11 cellular contexts compared by ENCODE assay signal in genomic region chr16:53041196-53041977, GRCh38. TPM values are rescaled to one million over a fixed set of nuclear protein-coding genes. Genes with fewer than 3 reads are reported as not detected.
DNase-seq lines count a peak whose midpoint lies in the region; ATAC-seq and TF ChIP-seq lines count a peak whose summit lies in the region.
"Had no signal": no experiment of that assay in that cellular context is flagged by ENCODE, and none has a peak within 500 bp of the region (broad histone marks: within the 10 kb centered on the region; RNA-seq: fewer than 3 reads in every experiment).

No MANE protein-coding gene starts in this region.

- in situ Hi-C loops in gastrocnemius medialis (cut with MboI; ENCODE audit: low sequenced_read_pairs in 4 of 4) = no loop called here

- TF ChIP-seq CTCF in OCI-LY3 (IDR thresholded peaks at IDR 0.05; ENCODE audit: low read depth, low read length) (no peak), gastrocnemius medialis (IDR thresholded peaks at IDR 0.05 in 4 of 5, conservative IDR thresholded peaks at IDR 0.05 in 1 of 5) (no peak)

- no peaks in the 10 kb centered on the region for H3K36me3 Mint-ChIP-seq in T-helper 2 cell treated with Interferon-gamma antibody and Interleukin-4, amounts not matched to agents 5 μg/mL and 100 μg/mL, for 36 hours (ENCODE audit: low read depth)

- no peak overlapping the region for H3K4me3 ChIP-seq in OCI-LY3 (ENCODE audit: low read length)
- peak overlapping the region in 2 of 4 donors; percentile 0 to 13 for H3K4me3 ChIP-seq in gastrocnemius medialis
- H3K4me3 ChIP-seq: tibial artery had no signal

- no peaks in the 10 kb centered on the region for H3K36me3 ChIP-seq in OCI-LY3 (replicated peaks; ENCODE audit: low read depth, low read length)
- no peaks in the 10 kb centered on the region for H3K36me3 ChIP-seq in gastrocnemius medialis
- H3K36me3 ChIP-seq: tibial artery had no signal

- no peak overlapping the region for H2AFZ ChIP-seq in OCI-LY3 (ENCODE audit: low read depth, low read length)

- peaks cover 6% of the 10 kb centered on the region for H3K4me1 ChIP-seq in OCI-LY3 (ENCODE audit: low read length)
- no peaks in the 10 kb centered on the region for H3K4me1 ChIP-seq in gastrocnemius medialis

- DNase-seq in Right ventricle myocardium inferior (ENCODE audit: missing footprints) (peak; percentile 90), gastrocnemius medialis (peak; percentile 42 to 66), cerebellar nuclear complex (lab: John Stamatoyannopoulos, UW) (no peak), NCI-H187 treated with DMSO at 0.1 percent for 48 hours (lab: John Stamatoyannopoulos, UW) (no peak)
- no peak for DNase-seq in T-helper 2 cell treated with Interferon-gamma antibody and Interleukin-4, amounts not matched to agents 5 μg/mL and 100 μg/mL, for 36 hours (ENCODE audit: low spot score)
- no peak for DNase-seq in activated CD4-positive, CD25-positive, alpha-beta regulatory T cell treated with anti-CD3 and anti-CD28 coated beads, Interleukin-2, amount 50 U/mL, for 72 hours
- DNase-seq: immature natural killer cell had no signal

- ATAC-seq in GM19455 (IDR thresholded peaks at IDR 0.05; ENCODE audit: unreplicated experiment) (peak; percentile 62), Right ventricle myocardium inferior (peak; percentile 94), gastrocnemius medialis (peak; percentile 55 to 82)

- peaks cover 7% of the 10 kb centered on the region for H3K27me3 Mint-ChIP-seq in T-helper 2 cell treated with Interferon-gamma antibody and Interleukin-4, amounts not matched to agents 5 μg/mL and 100 μg/mL, for 36 hours (ENCODE audit: low read depth)

- no peak overlapping the region for H3K9ac ChIP-seq in OCI-LY3 (ENCODE audit: low read length)

- H3K27ac ChIP-seq in OCI-LY3 (ENCODE audit: low read length) (no peak overlapping the region), gastrocnemius medialis (peak overlapping the region; percentile 34 to 62 (median 59))
- H3K27ac ChIP-seq: tibial artery had no signal

- no peak overlapping the region for H3K4me3 Mint-ChIP-seq in T-helper 2 cell treated with Interferon-gamma antibody and Interleukin-4, amounts not matched to agents 5 μg/mL and 100 μg/mL, for 36 hours
- H3K4me3 Mint-ChIP-seq: immature natural killer cell; T-helper 1 cell treated with Interleukin-12 subunit alpha and Interleukin-12 subunit beta and Interleukin-4 antibody, amounts not matched to agents 30 μg/mL and 1 μg/mL, for 36 hours had no signal

- H3K79me2 ChIP-seq in OCI-LY3 (ENCODE audit: low read length) = no peaks in the 10 kb centered on the region

- H3K4me2 ChIP-seq in OCI-LY3 (ENCODE audit: low read length) = 0 out of 2 replicates have a peak overlapping the region, but pooled peaks have one; percentile 2

- no peaks in the 10 kb centered on the region for H3K9me3 Mint-ChIP-seq in T-helper 2 cell treated with Interferon-gamma antibody and Interleukin-4, amounts not matched to agents 5 μg/mL and 100 μg/mL, for 36 hours
- H3K9me3 Mint-ChIP-seq: immature natural killer cell; T-helper 1 cell treated with Interleukin-12 subunit alpha and Interleukin-12 subunit beta and Interleukin-4 antibody, amounts not matched to agents 30 μg/mL and 1 μg/mL, for 36 hours had no signal

- no peak for TF ChIP-seq POLR2A in gastrocnemius medialis (IDR thresholded peaks at IDR 0.05)

- H4K20me1 ChIP-seq in OCI-LY3 (ENCODE audit: insufficient read depth, low read length) = no peaks in the 10 kb centered on the region

- intact Hi-C loops in Right ventricle myocardium inferior (cut with DNase I) = no loop called here
- intact Hi-C loops in gastrocnemius medialis (cut with DNase I; ENCODE audit: low total_unique reads) = no loop called here

- no peak overlapping the region for H3K27ac Mint-ChIP-seq in T-helper 2 cell treated with Interferon-gamma antibody and Interleukin-4, amounts not matched to agents 5 μg/mL and 100 μg/mL, for 36 hours
- H3K27ac Mint-ChIP-seq: immature natural killer cell; T-helper 1 cell treated with Interleukin-12 subunit alpha and Interleukin-12 subunit beta and Interleukin-4 antibody, amounts not matched to agents 30 μg/mL and 1 μg/mL, for 36 hours had no signal

- H3K27me3 ChIP-seq in OCI-LY3 (ENCODE audit: low read depth, low read length) (peaks cover 26% of the 10 kb centered on the region), gastrocnemius medialis (peaks cover 0 to 9% (median 0%) of the 10 kb centered on the region in 3 donors)

- H3K9me3 ChIP-seq in OCI-LY3 (ENCODE audit: insufficient read depth, low read length) = no peaks in the 10 kb centered on the region
- no peaks in the 10 kb centered on the region for H3K9me3 ChIP-seq in gastrocnemius medialis
- H3K9me3 ChIP-seq: tibial artery had no signal

- no peaks in the 10 kb centered on the region for H3K4me1 Mint-ChIP-seq in T-helper 2 cell treated with Interferon-gamma antibody and Interleukin-4, amounts not matched to agents 5 μg/mL and 100 μg/mL, for 36 hours (ENCODE audit: low read depth)
- H3K4me1 Mint-ChIP-seq: immature natural killer cell had no signal

RNA-seq across cellular contexts. Expression of gene CHD9NB, which starts 11.3 kb away (rescaled TPM):
- total RNA-seq in Right ventricle myocardium inferior = 1.4 TPM
- total RNA-seq in gastrocnemius medialis = under 1 TPM in 2 of 4 donors, not detected in 2; 0.13 to 0.72 TPM

RNA-seq across cellular contexts. Expression of gene CHD9, which starts 13.4 kb away (rescaled TPM):
- total RNA-seq in Right ventricle myocardium inferior (37.6 TPM), gastrocnemius medialis (10 to 100 TPM; 24.5 to 84.0 (median 48.2) TPM)

Comparison
In these comparisons a context has a peak if more than half of its experiments do, and no peak if none do; other contexts are left out.
1. DNase-seq: peak in Right ventricle myocardium inferior (single experiment) and gastrocnemius medialis (2 of 2); none in cerebellar nuclear complex (0 of 2), T-helper 2 cell treated with Interferon-gamma antibody and Interleukin-4, amounts not matched to agents 5 μg/mL and 100 μg/mL, for 36 hours (single experiment), activated CD4-positive, CD25-positive, alpha-beta regulatory T cell treated with anti-CD3 and anti-CD28 coated beads, Interleukin-2, amount 50 U/mL, for 72 hours (single experiment) and NCI-H187 treated with DMSO at 0.1 percent for 48 hours (single experiment).
2. Peak in every context shown above with its lines, with median percentiles within 50 percentile points of each other: ATAC-seq.